Comparison of ENCODE assay signal across 8 cellular contexts in genomic region chr11:31813242-31813960, GRCh38. TPM values are rescaled to one million over a fixed set of nuclear protein-coding genes. Genes with fewer than 3 reads are reported as not detected.
DNase-seq lines count a peak whose midpoint lies in the region; ATAC-seq and TF ChIP-seq lines count a peak whose summit lies in the region.

No MANE protein-coding gene starts in this region.

- H3K4me3 ChIP-seq in AG04450 (ENCODE audit: low read depth, low read length): 0 out of 2 replicates have a peak overlapping the region, but pooled peaks have one; percentile 2
- no peak overlapping the region for H3K4me3 ChIP-seq in HAP-1
- H3K4me3 ChIP-seq in muscle layer of colon (ENCODE audit: low read depth in 1 of 2, low read length in 2 of 2): peak overlapping the region; percentile 27 to 35

- H3K9me3 ChIP-seq in AG04450 (ENCODE audit: control insufficient read depth, insufficient read depth, low read length) (peaks cover 15% of the 10 kb centered on the region), HAP-1 (no peaks in the 10 kb centered on the region), muscle layer of colon (ENCODE audit: low read length) (peaks cover 1% of the 10 kb centered on the region)

- H3K27ac Mint-ChIP-seq in central memory CD8-positive, alpha-beta T cell (ENCODE audit: low read depth): no peak overlapping the region

- H3K27me3 ChIP-seq in AG04450 (ENCODE audit: control insufficient read depth, insufficient read depth, low read length): peaks cover 98% of the 10 kb centered on the region
- H3K27me3 ChIP-seq in HAP-1 (ENCODE audit: low read depth): peaks cover 58% of the 10 kb centered on the region
- peaks cover 88 to 100% of the 10 kb centered on the region in 2 donors for H3K27me3 ChIP-seq in muscle layer of colon (ENCODE audit: control insufficient read depth in 1 of 2, insufficient read depth in 2 of 2, low read length in 2 of 2)

- POLR2A ChIA-PET in AG04450 (lab: Yijun Ruan, JAX): no interaction called here

- peak overlapping the region; percentile 73 for H3K4me3 Mint-ChIP-seq in central memory CD8-positive, alpha-beta T cell

- H3K27me3 Mint-ChIP-seq in central memory CD8-positive, alpha-beta T cell: peaks cover 76% of the 10 kb centered on the region

- DNase-seq in AG04450 (ENCODE audit: low read depth, low spot score): no peak
- DNase-seq in HAP-1 (ENCODE audit: low spot score in 2 of 2): peak; percentile 66 to 75
- no peak for DNase-seq in central memory CD8-positive, alpha-beta T cell (ENCODE audit: low spot score in 2 of 2)
- no peak for DNase-seq in NCI-H446 treated with DMSO at 0.1 percent for 48 hours (lab: John Stamatoyannopoulos, UW)
- no peak for DNase-seq in CD1c-positive myeloid dendritic cell (ENCODE audit: extremely low spot score)

- TF ChIP-seq CTCF in AG04450 (IDR thresholded peaks at IDR 0.05; ENCODE audit: low read depth, low read length): no peak

- in situ Hi-C loops in HAP-1 (cut with MboI; ENCODE audit: low sequenced_read_pairs): no loop called here

- peaks cover 9% of the 10 kb centered on the region for H3K36me3 Mint-ChIP-seq in central memory CD8-positive, alpha-beta T cell (ENCODE audit: insufficient read depth)

- peaks cover 34% of the 10 kb centered on the region for H3K4me1 ChIP-seq in HAP-1
- peaks cover 70% of the 10 kb centered on the region for H3K4me1 ChIP-seq in muscle layer of colon (ENCODE audit: insufficient read depth, low read length)

- no peaks in the 10 kb centered on the region for H3K9me3 Mint-ChIP-seq in central memory CD8-positive, alpha-beta T cell

- CTCF ChIA-PET in AG04450 (lab: Charles Lee): interaction anchor here (0.6 to 1.0 kb wide), 3 partner anchors 12 to 415 kb away, joined by 3 to 5 read pairs (median 4); no protein-coding TSS in a partner anchor

- no peak for ATAC-seq in central memory CD8-positive, alpha-beta T cell (replicated peaks; ENCODE audit: extremely low read depth, poor library complexity, severe bottlenecking)
- ATAC-seq in HG03039 (IDR thresholded peaks at IDR 0.05; ENCODE audit: unreplicated experiment) (no peak), GM19328 (IDR thresholded peaks at IDR 0.05; ENCODE audit: unreplicated experiment) (no peak)

- H3K4me1 Mint-ChIP-seq in central memory CD8-positive, alpha-beta T cell: peaks cover 44% of the 10 kb centered on the region

- H3K27ac ChIP-seq in AG04450 (ENCODE audit: low read depth, low read length) (no peak overlapping the region), muscle layer of colon (ENCODE audit: low read depth, low read length) (no peak overlapping the region)

- H3K9ac ChIP-seq in muscle layer of colon (ENCODE audit: low read length): no peak overlapping the region

- H3K36me3 ChIP-seq in HAP-1 (replicated peaks): no peaks in the 10 kb centered on the region
- H3K36me3 ChIP-seq in muscle layer of colon (ENCODE audit: insufficient read depth, low read length): no peaks in the 10 kb centered on the region

RNA-seq across cellular contexts. Expression of gene PAX6, which starts 2.3 kb away (rescaled TPM):
- not detected in 2 replicates for polyA plus RNA-seq in AG04450 (2011; rRNA removed)
- not detected in 2 replicates for polyA minus RNA-seq in AG04450 (2011; rRNA and poly(A)+ RNA removed)

Comparison
In these comparisons a context has a peak if more than half of its experiments do, and no peak if none do; other contexts are left out.
1. DNase-seq: peak in HAP-1 (2 of 2); none in AG04450 (single experiment), central memory CD8-positive, alpha-beta T cell (0 of 2), NCI-H446 treated with DMSO at 0.1 percent for 48 hours (single experiment) and CD1c-positive myeloid dendritic cell (single experiment).